ENCODE assay signal across 23 cellular contexts in genomic region chr11:42345933-42346332, GRCh38.
DNase-seq lines count a peak whose midpoint lies in the region; ATAC-seq, FAIRE-seq and TF ChIP-seq lines count a peak whose summit lies in the region.
"Had no signal": no experiment of that assay in that cellular context is flagged by ENCODE, and none has a peak within 500 bp of the region (broad histone marks: within the 10 kb centered on the region; RNA-seq: fewer than 3 reads in every experiment).

No MANE protein-coding gene starts in this region.

- H3K4me1 ChIP-seq in HepG2 (ENCODE audit: insufficient read depth, low read length) (no peaks in the 10 kb centered on the region), right lobe of liver (no peaks in the 10 kb centered on the region), K562 (replicated peaks in 1 of 2; ENCODE audit: control insufficient read depth in 2 of 2, insufficient read depth in 2 of 2, low read length in 2 of 2) (no peaks in the 10 kb centered on the region)
- H3K4me1 ChIP-seq: A549; BLaER1 treated with 17β-estradiol and CSF1 and Interleukin-3, amounts not matched to agents 10 nM and 100 nM; Caco-2 had no signal

- no TSS peak for BruUV-seq in HepG2 (replicated peaks; lab: Mats Ljungman, UMichigan)
- no TSS peak for BruUV-seq in K562 (replicated peaks; lab: Mats Ljungman, UMichigan)

- DNase-seq in HepG2 (ENCODE audit: low spot score): no peak
- no peak for DNase-seq in right lobe of liver
- DNase-seq in K562 (ENCODE audit: extremely low read depth in 1 of 4, low spot score in 3 of 4): no peak
- no peak for DNase-seq in DMS79 (lab: John Stamatoyannopoulos, UW)
- no peak for DNase-seq in foreskin fibroblast
- DNase-seq: AML-193; Caco-2; Calu3; CD4-positive, alpha-beta T cell; CD8-positive, alpha-beta T cell; DMS 273 treated with DMSO at 0.1 percent for 48 hours; DMS153; DMS53; DMS79 treated with DMSO at 0.1 percent for 48 hours; GF-D8 had no signal

- H2AFZ ChIP-seq in HepG2 (ENCODE audit: low read length): no peak overlapping the region
- H2AFZ ChIP-seq in K562 (ENCODE audit: low read depth, low read length): no peak overlapping the region

- POLR2A ChIA-PET in HepG2 (lab: Yijun Ruan, JAX) (no interaction called here), K562 (lab: Yijun Ruan, JAX) (no interaction called here)

- no peak for TF ChIP-seq CTCF in HepG2 (CRISPR knock-in tag; IDR thresholded peaks at IDR 0.05)
- no peak for TF ChIP-seq CTCF in right lobe of liver (IDR thresholded peaks at IDR 0.05)
- no peak for TF ChIP-seq CTCF in K562 (IDR thresholded peaks at IDR 0.05 in 2 of 3, conservative IDR thresholded peaks at IDR 0.05 in 1 of 3; ENCODE audit: insufficient read depth in 2 of 3, low read depth in 1 of 3, low read length in 3 of 3)
- no peak for TF ChIP-seq CTCF in foreskin fibroblast (IDR thresholded peaks at IDR 0.05; ENCODE audit: low read depth, low read length)

- H3K27ac ChIP-seq in HepG2 (ENCODE audit: extremely low read length, insufficient read depth, low read length) (no peak overlapping the region), right lobe of liver (no peak overlapping the region), K562 (ENCODE audit: extremely low read depth, low read depth, low read length) (no peak overlapping the region)
- H3K27ac ChIP-seq: 22Rv1; A549; BLaER1 treated with 17β-estradiol and CSF1 and Interleukin-3, amounts not matched to agents 10 nM and 100 nM; C4-2B had no signal

- no peaks in the 10 kb centered on the region for H4K20me1 ChIP-seq in HepG2 (ENCODE audit: insufficient read depth, low read length)
- no peaks in the 10 kb centered on the region for H4K20me1 ChIP-seq in K562 (replicated peaks; ENCODE audit: control insufficient read depth, insufficient read depth, low read length)
- H4K20me1 ChIP-seq: BLaER1 treated with 17β-estradiol and CSF1 and Interleukin-3, amounts not matched to agents 10 nM and 100 nM had no signal

- no peaks in the 10 kb centered on the region for H3K27me3 ChIP-seq in HepG2 (ENCODE audit: control insufficient read depth in 1 of 2, insufficient read depth in 2 of 2, low read length in 2 of 2)
- no peaks in the 10 kb centered on the region for H3K27me3 ChIP-seq in right lobe of liver
- no peaks in the 10 kb centered on the region for H3K27me3 ChIP-seq in K562 (ENCODE audit: control insufficient read depth in 2 of 2, insufficient read depth in 2 of 2, low read length in 2 of 2)
- H3K27me3 ChIP-seq: BLaER1 treated with 17β-estradiol and CSF1 and Interleukin-3, amounts not matched to agents 10 nM and 100 nM had no signal

- TF ChIP-seq EP300 in HepG2 (IDR thresholded peaks at IDR 0.05; ENCODE audit: low read depth in 2 of 2, low read length in 2 of 2): no peak
- no peak for TF ChIP-seq EP300 in HepG2 (CRISPR knock-in tag; IDR thresholded peaks at IDR 0.05; ENCODE audit: borderline replicate concordance)
- no peak for TF ChIP-seq EP300 in K562 (IDR thresholded peaks at IDR 0.05; ENCODE audit: low read length)

- TF ChIP-seq RAD21 in HepG2 (CRISPR knock-in tag; IDR thresholded peaks at IDR 0.05) (no peak), K562 (CRISPR knock-in tag; conservative IDR thresholded peaks at IDR 0.05 in 1 of 2, IDR thresholded peaks at IDR 0.05 in 1 of 2) (no peak)

- H3K9me3 ChIP-seq in HepG2 (ENCODE audit: low read length) (peaks cover 57% of the 10 kb centered on the region), right lobe of liver (no peaks in the 10 kb centered on the region), K562 (replicated peaks; ENCODE audit: control insufficient read depth, insufficient read depth, low read depth, low read length) (peaks cover under 1% of the 10 kb centered on the region)
- H3K9me3 ChIP-seq: A549, Caco-2 had no signal

- TF ChIP-seq POLR2A in HepG2 (IDR thresholded peaks at IDR 0.05; ENCODE audit: insufficient read depth in 1 of 2, low read depth in 2 of 2, low read length in 2 of 2): no peak
- no peak for TF ChIP-seq POLR2A in right lobe of liver (IDR thresholded peaks at IDR 0.05)
- no peak for TF ChIP-seq POLR2A in K562 (conservative IDR thresholded peaks at IDR 0.05)

- CTCF ChIA-PET in HepG2 (lab: Yijun Ruan, JAX; ENCODE audit: low intra/inter-chr PET ratio, low total read pairs): no interaction called here
- CTCF ChIA-PET in K562 (lab: Yijun Ruan, JAX; ENCODE audit: low intra/inter-chr PET ratio): no interaction called here

- H3K36me3 ChIP-seq in HepG2 (replicated peaks in 1 of 2; ENCODE audit: control insufficient read depth in 1 of 2, insufficient read depth in 2 of 2, low read length in 2 of 2): no peaks in the 10 kb centered on the region
- H3K36me3 ChIP-seq in right lobe of liver: no peaks in the 10 kb centered on the region
- no peaks in the 10 kb centered on the region for H3K36me3 ChIP-seq in K562 (ENCODE audit: control insufficient read depth, insufficient read depth, low read length)
- H3K36me3 ChIP-seq: BLaER1 treated with 17β-estradiol and CSF1 and Interleukin-3, amounts not matched to agents 10 nM and 100 nM had no signal

- H3K4me2 ChIP-seq in HepG2 (ENCODE audit: low read depth, low read length) (no peak overlapping the region), K562 (ENCODE audit: insufficient read depth, low read length) (no peak overlapping the region)
- H3K4me2 ChIP-seq: A549; BLaER1 treated with 17β-estradiol and CSF1 and Interleukin-3, amounts not matched to agents 10 nM and 100 nM had no signal

- H3K9ac ChIP-seq in HepG2 (ENCODE audit: insufficient read depth, low read depth, low read length) (no peak overlapping the region), K562 (ENCODE audit: insufficient read depth in 1 of 2, low read depth in 2 of 2, low read length in 2 of 2) (no peak overlapping the region)
- H3K9ac ChIP-seq: BLaER1 treated with 17β-estradiol and CSF1 and Interleukin-3, amounts not matched to agents 10 nM and 100 nM had no signal

- ATAC-seq in HepG2: no peak
- ATAC-seq in right lobe of liver: no peak
- ATAC-seq in K562: no peak
- ATAC-seq: A549; CD8-positive, alpha-beta T cell; GM12878 had no signal

- H3K79me2 ChIP-seq in HepG2 (ENCODE audit: insufficient read depth, low read length): no peaks in the 10 kb centered on the region
- H3K79me2 ChIP-seq in K562 (ENCODE audit: control insufficient read depth, insufficient read depth, low read length): no peaks in the 10 kb centered on the region

- H3K9me1 ChIP-seq in K562 (ENCODE audit: control insufficient read depth, insufficient read depth, low read length): no peaks in the 10 kb centered on the region

- no peak overlapping the region for H3K4me3 ChIP-seq in HepG2 (replicated peaks in 1 of 3; ENCODE audit: insufficient read depth in 1 of 3, low read depth in 2 of 3, low read length in 3 of 3)
- H3K4me3 ChIP-seq in right lobe of liver: no peak overlapping the region
- H3K4me3 ChIP-seq in K562: no peak overlapping the region
- no peak overlapping the region for H3K4me3 ChIP-seq in foreskin fibroblast (ENCODE audit: low read depth in 1 of 2, low read length in 2 of 2)
- H3K4me3 ChIP-seq: A549; BLaER1 treated with 17β-estradiol and CSF1 and Interleukin-3, amounts not matched to agents 10 nM and 100 nM; GM12878 had no signal

- in situ Hi-C loops in HepG2 (cut with HindIII; ENCODE audit: extremely low pct_ligation_motif_present, low pct_unique_long_range_greater_than_20kb): no loop called here
- in situ Hi-C loops in K562 (cut with MboI): no loop called here

- FAIRE-seq in HepG2 (lab: Jason Lieb, UNC) (no peak), K562 (lab: Jason Lieb, UNC) (no peak)
- FAIRE-seq: A549, G401.6, GM12878, GM12892, GM18507 had no signal

- intact Hi-C loops in HepG2 (cut with micrococcal nuclease; ENCODE audit: unreplicated experiment): no loop called here
- intact Hi-C loops in right lobe of liver (cut with DNase I): no loop called here
- intact Hi-C loops in K562 (cut with micrococcal nuclease): no loop called here

TF ChIP-seq in HepG2, 621 proteins besides CTCF, POLR2A, EP300 and RAD21:
- TF ChIP-seq FOXO1 (CRISPR knock-in tag; IDR thresholded peaks at IDR 0.05): no peak
- TF ChIP-seq KDM1A (CRISPR knock-in tag; IDR thresholded peaks at IDR 0.05): no peak
- TF ChIP-seq POLR2AphosphoS2 (IDR thresholded peaks at IDR 0.05; ENCODE audit: low read depth, low read length): no peak
- no peak for TF ChIP-seq ZNF563 (CRISPR knock-in tag; IDR thresholded peaks at IDR 0.05)
- TF ChIP-seq KDM5B (CRISPR knock-in tag; IDR thresholded peaks at IDR 0.05; ENCODE audit: borderline replicate concordance): no peak
- peak; percentile 29; the same call in 1 of the 2 replicates for TF ChIP-seq CEBPB (IDR thresholded peaks at IDR 0.05; ENCODE audit: borderline replicate concordance, low read depth, low read length)
- no peak for TF ChIP-seq TGIF2 (CRISPR knock-in tag; IDR thresholded peaks at IDR 0.05)
- no peak for TF ChIP-seq MIXL1 (CRISPR knock-in tag; IDR thresholded peaks at IDR 0.05)
- peak; percentile 63 for TF ChIP-seq ATF7 (IDR thresholded peaks at IDR 0.05)
- no peak for TF ChIP-seq ATF7 (CRISPR knock-in tag; IDR thresholded peaks at IDR 0.05)
- no peak for TF ChIP-seq RAD51 (IDR thresholded peaks at IDR 0.05; ENCODE audit: borderline replicate concordance)
- TF ChIP-seq ZNF329 (CRISPR knock-in tag; IDR thresholded peaks at IDR 0.05; ENCODE audit: low read depth): no peak

TF ChIP-seq in K562, 482 proteins besides CTCF, POLR2A, EP300 and RAD21 (continues in another document):
- no peak for TF ChIP-seq HOMEZ (CRISPR knock-in tag; IDR thresholded peaks at IDR 0.05)
- TF ChIP-seq ZC3H4 (CRISPR knock-in tag; IDR thresholded peaks at IDR 0.05; ENCODE audit: borderline replicate concordance): no peak
- no peak for TF ChIP-seq MAFG (tag; conservative IDR thresholded peaks at IDR 0.05)
- TF ChIP-seq CEBPB (tag; IDR thresholded peaks at IDR 0.05): peak; percentile 64
- no peak for TF ChIP-seq SRSF9 (IDR thresholded peaks at IDR 0.05; ENCODE audit: borderline replicate concordance, low read depth, low read length)

Comparison
In these comparisons a context has a peak if more than half of its experiments do, and no peak if none do; other contexts are left out.
1. Of the 241 proteins assayed by ChIP-seq in both HepG2 and K562: peak only in HepG2: none; only in K562: ATF4 and CEBPG; in both: CEBPB; in neither: 236; mixed calls (peak in some experiments, not most) for 2.